Comparison of ENCODE assay signal across 1 cellular context in the genomic region with DNA sequence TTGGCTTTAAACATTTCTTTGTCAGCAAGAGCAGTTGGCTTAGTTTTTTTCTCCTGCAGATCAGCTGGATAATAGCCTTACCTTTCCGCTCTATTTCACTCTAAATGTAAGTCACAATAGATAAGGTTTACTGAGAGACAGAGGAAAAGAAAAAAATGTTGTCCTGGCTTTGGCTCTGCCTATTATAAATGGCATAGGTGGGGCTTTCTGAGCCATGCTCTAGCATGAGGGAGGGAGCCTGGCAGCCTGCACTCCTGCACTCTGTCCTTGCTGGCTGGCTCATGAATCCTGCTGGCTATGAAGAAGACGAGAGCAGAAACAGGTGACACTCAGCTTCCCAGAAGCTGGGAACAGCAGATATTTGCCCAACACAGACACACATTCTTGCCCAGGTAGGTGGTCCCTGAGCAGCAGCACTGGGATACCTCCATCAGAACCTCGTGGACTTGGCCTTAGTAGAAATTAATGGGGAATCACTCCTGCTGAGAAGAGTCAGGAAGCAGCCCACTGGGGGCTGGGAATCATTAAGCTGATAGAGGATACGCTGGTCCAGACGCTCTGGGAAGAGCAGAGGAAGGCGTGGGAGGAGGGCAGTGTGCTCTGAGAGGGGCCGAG.
TF ChIP-seq lines count a peak whose summit lies in the region.

No MANE protein-coding gene starts in this region.

TF ChIP-seq in neural cell, 6 proteins besides CTCF, POLR2A, EP300 and RAD21 (continued from another document):
- TF ChIP-seq, protein P1, sequence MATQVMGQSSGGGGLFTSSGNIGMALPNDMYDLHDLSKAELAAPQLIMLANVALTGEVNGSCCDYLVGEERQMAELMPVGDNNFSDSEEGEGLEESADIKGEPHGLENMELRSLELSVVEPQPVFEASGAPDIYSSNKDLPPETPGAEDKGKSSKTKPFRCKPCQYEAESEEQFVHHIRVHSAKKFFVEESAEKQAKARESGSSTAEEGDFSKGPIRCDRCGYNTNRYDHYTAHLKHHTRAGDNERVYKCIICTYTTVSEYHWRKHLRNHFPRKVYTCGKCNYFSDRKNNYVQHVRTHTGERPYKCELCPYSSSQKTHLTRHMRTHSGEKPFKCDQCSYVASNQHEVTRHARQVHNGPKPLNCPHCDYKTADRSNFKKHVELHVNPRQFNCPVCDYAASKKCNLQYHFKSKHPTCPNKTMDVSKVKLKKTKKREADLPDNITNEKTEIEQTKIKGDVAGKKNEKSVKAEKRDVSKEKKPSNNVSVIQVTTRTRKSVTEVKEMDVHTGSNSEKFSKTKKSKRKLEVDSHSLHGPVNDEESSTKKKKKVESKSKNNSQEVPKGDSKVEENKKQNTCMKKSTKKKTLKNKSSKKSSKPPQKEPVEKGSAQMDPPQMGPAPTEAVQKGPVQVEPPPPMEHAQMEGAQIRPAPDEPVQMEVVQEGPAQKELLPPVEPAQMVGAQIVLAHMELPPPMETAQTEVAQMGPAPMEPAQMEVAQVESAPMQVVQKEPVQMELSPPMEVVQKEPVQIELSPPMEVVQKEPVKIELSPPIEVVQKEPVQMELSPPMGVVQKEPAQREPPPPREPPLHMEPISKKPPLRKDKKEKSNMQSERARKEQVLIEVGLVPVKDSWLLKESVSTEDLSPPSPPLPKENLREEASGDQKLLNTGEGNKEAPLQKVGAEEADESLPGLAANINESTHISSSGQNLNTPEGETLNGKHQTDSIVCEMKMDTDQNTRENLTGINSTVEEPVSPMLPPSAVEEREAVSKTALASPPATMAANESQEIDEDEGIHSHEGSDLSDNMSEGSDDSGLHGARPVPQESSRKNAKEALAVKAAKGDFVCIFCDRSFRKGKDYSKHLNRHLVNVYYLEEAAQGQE (IDR thresholded peaks at IDR 0.05; ENCODE audit: borderline replicate concordance) = no peak
- TF ChIP-seq SMC3 (conservative IDR thresholded peaks at IDR 0.05; ENCODE audit: poor library complexity) (no peak), POLR2AphosphoS5 (IDR thresholded peaks at IDR 0.05) (no peak)
